28 cellular contexts compared by ENCODE assay signal in genomic region chr2:233761040-233761769, GRCh38. TPM values are rescaled to one million over a fixed set of nuclear protein-coding genes. Genes with fewer than 3 reads are reported as not detected.
DNase-seq lines count a peak whose midpoint lies in the region; ATAC-seq and TF ChIP-seq lines count a peak whose summit lies in the region.
"Had no signal": no experiment of that assay in that cellular context is flagged by ENCODE, and none has a peak within 500 bp of the region (broad histone marks: within the 10 kb centered on the region; RNA-seq: fewer than 3 reads in every experiment).

No MANE protein-coding gene starts in this region.

- H3K4me3 ChIP-seq in RWPE2 (ENCODE audit: severe bottlenecking) (no peak overlapping the region), liver (ENCODE audit: low read depth in 1 of 3, low read length in 3 of 3) (peak overlapping the region; percentile 46 to 86 (median 73))
- H3K4me3 ChIP-seq: prostate gland, upper lobe of right lung had no signal

- H3K27ac ChIP-seq in RWPE2 (ENCODE audit: poor library complexity, severe bottlenecking) (no peak overlapping the region), liver (ENCODE audit: low read depth in 1 of 2, low read length in 2 of 2) (peak overlapping the region; percentile 85 to 94)
- H3K27ac ChIP-seq: C4-2B, neutrophil, prostate gland, upper lobe of right lung had no signal

- no peaks in the 10 kb centered on the region for H3K36me3 Mint-ChIP-seq in activated CD4-positive, alpha-beta T cell treated with anti-CD3 and anti-CD28 coated beads for 36 hours (ENCODE audit: low read depth)
- H3K36me3 Mint-ChIP-seq: activated naive CD8-positive, alpha-beta T cell treated with anti-CD3 and anti-CD28 coated beads for 36 hours; stimulated activated naive B cell treated with anti-CD40 and anti-IgM and Interleukin-4, amounts not matched to agents 10 μg/mL and 1 μg/mL and 100 μg/mL, for 72 hours had no signal

- ATAC-seq in RWPE2 (ENCODE audit: low read depth) (peak; percentile 73), esophagus mucosa (peak; percentile 60), GM21390 (IDR thresholded peaks at IDR 0.05; ENCODE audit: unreplicated experiment) (no peak)
- no peak for ATAC-seq in activated CD4-positive, alpha-beta T cell treated with anti-CD3 and anti-CD28 coated beads for 36 hours
- ATAC-seq: stimulated activated naive B cell treated with anti-CD40 and anti-IgM and Interleukin-4, amounts not matched to agents 10 μg/mL and 1 μg/mL and 100 μg/mL, for 72 hours; upper lobe of right lung had no signal

- CTCF ChIA-PET in activated CD4-positive, alpha-beta T cell treated with anti-CD3 and anti-CD28 coated beads for 36 hours (lab: Charles Lee) = no interaction called here

- intact Hi-C loops in activated CD4-positive, alpha-beta T cell treated with anti-CD3 and anti-CD28 coated beads for 36 hours (cut with DNase I, micrococcal nuclease) = no loop called here

- peak overlapping the region; percentile 34 to 99 for H3K9ac ChIP-seq in liver (ENCODE audit: low read depth in 1 of 2, low read length in 2 of 2)

- peak; percentile 36 for DNase-seq in H4 (ENCODE audit: low spot score)
- DNase-seq in RWPE2 (ENCODE audit: low spot score) = no peak
- DNase-seq in Kasumi-1 (lab: John Stamatoyannopoulos, UW) = no peak
- no peak for DNase-seq in NOMO-1 (lab: John Stamatoyannopoulos, UW; ENCODE audit: unreplicated experiment in 2 of 2)
- DNase-seq in activated CD4-positive, alpha-beta T cell treated with anti-CD3 and anti-CD28 coated beads for 36 hours = no peak
- DNase-seq: activated CD4-positive, alpha-beta T cell treated with anti-CD3 and anti-CD28 coated beads for 4 hours; activated CD8-positive, alpha-beta memory T cell treated with anti-CD3 and anti-CD28 coated beads for 24 hours; activated effector memory CD4-positive, alpha-beta T cell treated with anti-CD3 and anti-CD28 coated beads, Interleukin-2, amount 50 U/mL, for 16 hours; activated naive CD8-positive, alpha-beta T cell treated with anti-CD3 and anti-CD28 coated beads for 36 hours; activated T-cell treated with anti-CD3 and anti-CD28 coated beads, Interleukin-2, amount 50 U/mL, for 1 hour; DMS 273 treated with DMSO at 0.1 percent for 48 hours; foreskin melanocyte; NCI-H1105 treated with DMSO at 0.1 percent for 48 hours; NCI-H2081 treated with DMSO at 0.1 percent for 48 hours; Right ventricle myocardium superior; stimulated activated CD4-positive, alpha-beta T cell treated with anti-CD3 and anti-CD28 coated beads, Interleukin-15, amount 100 ng/mL, for 24 hours; stimulated activated naive B cell treated with anti-CD40 and anti-IgM and Interleukin-4, amounts not matched to agents 10 μg/mL and 1 μg/mL and 100 μg/mL, for 72 hours; upper lobe of right lung had no signal

- peaks cover 13% of the 10 kb centered on the region for H3K27me3 Mint-ChIP-seq in activated CD4-positive, alpha-beta T cell treated with anti-CD3 and anti-CD28 coated beads for 36 hours

- peaks cover 13% of the 10 kb centered on the region for H3K4me1 ChIP-seq in RWPE2 (ENCODE audit: insufficient read depth, poor library complexity, severe bottlenecking)
- peaks cover 7 to 58% (median 27%) of the 10 kb centered on the region in 4 donors for H3K4me1 ChIP-seq in liver (ENCODE audit: control insufficient read depth in 4 of 4, insufficient read depth in 4 of 4, low read length in 3 of 4)
- H3K4me1 ChIP-seq: prostate gland, upper lobe of right lung had no signal

- 38% methylated on average over 4 of the region's 4 CpGs for WGBS in liver

- no peak overlapping the region for H3K27ac Mint-ChIP-seq in activated CD4-positive, alpha-beta T cell treated with anti-CD3 and anti-CD28 coated beads for 36 hours
- H3K27ac Mint-ChIP-seq: activated naive CD8-positive, alpha-beta T cell treated with anti-CD3 and anti-CD28 coated beads for 36 hours; stimulated activated naive B cell treated with anti-CD40 and anti-IgM and Interleukin-4, amounts not matched to agents 10 μg/mL and 1 μg/mL and 100 μg/mL, for 72 hours; T-helper 2 cell treated with Interferon-gamma antibody and Interleukin-4, amounts not matched to agents 5 μg/mL and 100 μg/mL, for 36 hours had no signal

- no peaks in the 10 kb centered on the region for H3K9me3 ChIP-seq in RWPE2 (ENCODE audit: severe bottlenecking)
- H3K9me3 ChIP-seq in liver (ENCODE audit: control insufficient read depth in 4 of 4, low read length in 3 of 4) = no peaks in the 10 kb centered on the region
- H3K9me3 ChIP-seq: neutrophil, prostate gland, upper lobe of right lung had no signal

- POLR2A ChIA-PET in activated CD4-positive, alpha-beta T cell treated with anti-CD3 and anti-CD28 coated beads for 36 hours (lab: Charles Lee) = no interaction called here

- H3K36me3 ChIP-seq in RWPE2 (ENCODE audit: low read depth) (no peaks in the 10 kb centered on the region), liver (ENCODE audit: control insufficient read depth in 4 of 4, insufficient read depth in 3 of 4, low read depth in 1 of 4, low read length in 3 of 4) (no peaks in the 10 kb centered on the region)
- H3K36me3 ChIP-seq: neutrophil, prostate gland, upper lobe of right lung had no signal

- H3K9me3 Mint-ChIP-seq in activated CD4-positive, alpha-beta T cell treated with anti-CD3 and anti-CD28 coated beads for 36 hours (ENCODE audit: low read depth) = no peaks in the 10 kb centered on the region
- H3K9me3 Mint-ChIP-seq: activated naive CD8-positive, alpha-beta T cell treated with anti-CD3 and anti-CD28 coated beads for 36 hours; T-helper 2 cell treated with Interferon-gamma antibody and Interleukin-4, amounts not matched to agents 5 μg/mL and 100 μg/mL, for 36 hours had no signal

- H3K4me3 Mint-ChIP-seq in activated CD4-positive, alpha-beta T cell treated with anti-CD3 and anti-CD28 coated beads for 36 hours = no peak overlapping the region
- H3K4me3 Mint-ChIP-seq: activated naive CD8-positive, alpha-beta T cell treated with anti-CD3 and anti-CD28 coated beads for 36 hours; stimulated activated naive B cell treated with anti-CD40 and anti-IgM and Interleukin-4, amounts not matched to agents 10 μg/mL and 1 μg/mL and 100 μg/mL, for 72 hours; T-helper 2 cell treated with Interferon-gamma antibody and Interleukin-4, amounts not matched to agents 5 μg/mL and 100 μg/mL, for 36 hours had no signal

- no peaks in the 10 kb centered on the region for H3K4me1 Mint-ChIP-seq in activated CD4-positive, alpha-beta T cell treated with anti-CD3 and anti-CD28 coated beads for 36 hours
- H3K4me1 Mint-ChIP-seq: activated naive CD8-positive, alpha-beta T cell treated with anti-CD3 and anti-CD28 coated beads for 36 hours; stimulated activated naive B cell treated with anti-CD40 and anti-IgM and Interleukin-4, amounts not matched to agents 10 μg/mL and 1 μg/mL and 100 μg/mL, for 72 hours had no signal

- H3K27me3 ChIP-seq in RWPE2 (ENCODE audit: insufficient read depth, poor library complexity, severe bottlenecking) = no peaks in the 10 kb centered on the region
- no peaks in the 10 kb centered on the region for H3K27me3 ChIP-seq in liver (ENCODE audit: control insufficient read depth in 4 of 4, insufficient read depth in 4 of 4, low read length in 3 of 4)
- H3K27me3 ChIP-seq: upper lobe of right lung had no signal

- TF ChIP-seq RAD21 in liver (IDR thresholded peaks at IDR 0.05) = peak; percentile 25 to 42

- TF ChIP-seq CTCF in RWPE2 (IDR thresholded peaks at IDR 0.05; ENCODE audit: poor library complexity, severe bottlenecking) (no peak), liver (IDR thresholded peaks at IDR 0.05; ENCODE audit: low read depth, low read length, missing input control) (no peak)

TF ChIP-seq in liver, 16 proteins besides CTCF, POLR2A, EP300 and RAD21 (continues in another document):
- peak; percentile 88 for TF ChIP-seq ATF3 (IDR thresholded peaks at IDR 0.05)
- no peak for TF ChIP-seq MAX (IDR thresholded peaks at IDR 0.05)
- TF ChIP-seq HNF4G (IDR thresholded peaks at IDR 0.05) = peak; percentile 51
- TF ChIP-seq SP1 (IDR thresholded peaks at IDR 0.05) = peak; percentile 96
- TF ChIP-seq TAF1 (conservative IDR thresholded peaks at IDR 0.05) = peak; percentile 96

RNA-seq across cellular contexts. Expression of gene UGT1A1, which starts 1.1 kb away (rescaled TPM):
- 0.25 and 0.45 TPM in 2 replicates for total RNA-seq in H4 (2014; rRNA removed; shearing (Covaris generic))
- total RNA-seq in esophagus mucosa (0.56 TPM), liver (100 to 1,000 TPM in 1 of 2 donors, not detected in 1; 145 TPM)
- 100 to 1,000 TPM; 288 to 386 TPM for polyA plus RNA-seq in liver
- not detected for total RNA-seq in activated CD4-positive, alpha-beta T cell treated with anti-CD3 and anti-CD28 coated beads for 36 hours
- total RNA-seq: activated naive CD8-positive, alpha-beta T cell treated with anti-CD3 and anti-CD28 coated beads for 36 hours; endothelial cell of umbilical vein; OCI-LY7; Right ventricle myocardium superior; upper lobe of right lung had no signal
- polyA plus RNA-seq: endothelial cell of umbilical vein had no signal

RNA-seq across cellular contexts. Expression of gene MROH2A, which starts 16.9 kb away (rescaled TPM):
- 0.02 TPM in 1 of 2 replicates, not detected in the other for total RNA-seq in H4 (2014; rRNA removed; shearing (Covaris generic))
- total RNA-seq in esophagus mucosa (0.52 TPM), liver (under 1 TPM in 1 of 2 donors, not detected in 1; 0.08 TPM)
- under 1 TPM; 0.09 to 0.28 TPM for polyA plus RNA-seq in liver
- not detected for total RNA-seq in activated CD4-positive, alpha-beta T cell treated with anti-CD3 and anti-CD28 coated beads for 36 hours
- total RNA-seq: activated naive CD8-positive, alpha-beta T cell treated with anti-CD3 and anti-CD28 coated beads for 36 hours; endothelial cell of umbilical vein; mesenteric fat pad; OCI-LY7; Right ventricle myocardium superior; upper lobe of right lung had no signal
- polyA plus RNA-seq: endothelial cell of umbilical vein had no signal

RNA-seq across cellular contexts. Expression of gene UGT1A3, which starts 32.4 kb away (rescaled TPM):
- total RNA-seq in H4 (2014; rRNA removed; shearing (Covaris generic)) = not detected in 2 replicates
- total RNA-seq in esophagus mucosa (0.28 TPM), liver (10 to 100 TPM in 1 of 2 donors, not detected in 1; 18.2 TPM)
- 10 to 100 TPM in 1 of 2 donors, 1 to 10 TPM in 1; 7.0 to 61.6 TPM for polyA plus RNA-seq in liver
- total RNA-seq in activated CD4-positive, alpha-beta T cell treated with anti-CD3 and anti-CD28 coated beads for 36 hours = not detected
- total RNA-seq: activated naive CD8-positive, alpha-beta T cell treated with anti-CD3 and anti-CD28 coated beads for 36 hours; endothelial cell of umbilical vein; mesenteric fat pad; OCI-LY7; Right ventricle myocardium superior; upper lobe of right lung had no signal
- polyA plus RNA-seq: endothelial cell of umbilical vein had no signal

RNA-seq across cellular contexts. Expression of gene UGT1A4, which starts 42.7 kb away (rescaled TPM):
- total RNA-seq in H4 (2014; rRNA removed; shearing (Covaris generic)) = 0.04 TPM in 1 of 2 replicates, not detected in the other
- total RNA-seq in esophagus mucosa (0.80 TPM), liver (100 to 1,000 TPM in 1 of 2 donors, not detected in 1; 136 TPM)
- polyA plus RNA-seq in liver = 100 to 1,000 TPM; 103 to 446 TPM
- total RNA-seq in activated CD4-positive, alpha-beta T cell treated with anti-CD3 and anti-CD28 coated beads for 36 hours = not detected
- total RNA-seq: activated naive CD8-positive, alpha-beta T cell treated with anti-CD3 and anti-CD28 coated beads for 36 hours; endothelial cell of umbilical vein; mesenteric fat pad; OCI-LY7; prostate gland; Right ventricle myocardium superior; upper lobe of right lung had no signal
- polyA plus RNA-seq: endothelial cell of umbilical vein had no signal

RNA-seq across cellular contexts. Expression of gene UGT1A5, which starts 48.5 kb away (rescaled TPM):
- total RNA-seq in H4 (2014; rRNA removed; shearing (Covaris generic)) = not detected in 2 replicates
- total RNA-seq in esophagus mucosa = 0.68 TPM
- 1 to 10 TPM in 1 of 2 donors, not detected in 1; 1.6 TPM for total RNA-seq in liver
- 1 to 10 TPM in 1 of 2 donors, under 1 TPM in 1; 0.14 to 1.8 TPM for polyA plus RNA-seq in liver
- not detected for total RNA-seq in activated CD4-positive, alpha-beta T cell treated with anti-CD3 and anti-CD28 coated beads for 36 hours
- total RNA-seq: activated naive CD8-positive, alpha-beta T cell treated with anti-CD3 and anti-CD28 coated beads for 36 hours; endothelial cell of umbilical vein; mesenteric fat pad; OCI-LY7; Right ventricle myocardium superior; upper lobe of right lung had no signal
- polyA plus RNA-seq: endothelial cell of umbilical vein had no signal

Comparison
In these comparisons a context has a peak if more than half of its experiments do, and no peak if none do; other contexts are left out.
1. ATAC-seq: peak in RWPE2 (single experiment) and esophagus mucosa (single experiment); none in GM21390 (single experiment) and activated CD4-positive, alpha-beta T cell treated with anti-CD3 and anti-CD28 coated beads for 36 hours (single experiment).